Comparison of ENCODE assay signal across 11 cellular contexts in the genomic region with DNA sequence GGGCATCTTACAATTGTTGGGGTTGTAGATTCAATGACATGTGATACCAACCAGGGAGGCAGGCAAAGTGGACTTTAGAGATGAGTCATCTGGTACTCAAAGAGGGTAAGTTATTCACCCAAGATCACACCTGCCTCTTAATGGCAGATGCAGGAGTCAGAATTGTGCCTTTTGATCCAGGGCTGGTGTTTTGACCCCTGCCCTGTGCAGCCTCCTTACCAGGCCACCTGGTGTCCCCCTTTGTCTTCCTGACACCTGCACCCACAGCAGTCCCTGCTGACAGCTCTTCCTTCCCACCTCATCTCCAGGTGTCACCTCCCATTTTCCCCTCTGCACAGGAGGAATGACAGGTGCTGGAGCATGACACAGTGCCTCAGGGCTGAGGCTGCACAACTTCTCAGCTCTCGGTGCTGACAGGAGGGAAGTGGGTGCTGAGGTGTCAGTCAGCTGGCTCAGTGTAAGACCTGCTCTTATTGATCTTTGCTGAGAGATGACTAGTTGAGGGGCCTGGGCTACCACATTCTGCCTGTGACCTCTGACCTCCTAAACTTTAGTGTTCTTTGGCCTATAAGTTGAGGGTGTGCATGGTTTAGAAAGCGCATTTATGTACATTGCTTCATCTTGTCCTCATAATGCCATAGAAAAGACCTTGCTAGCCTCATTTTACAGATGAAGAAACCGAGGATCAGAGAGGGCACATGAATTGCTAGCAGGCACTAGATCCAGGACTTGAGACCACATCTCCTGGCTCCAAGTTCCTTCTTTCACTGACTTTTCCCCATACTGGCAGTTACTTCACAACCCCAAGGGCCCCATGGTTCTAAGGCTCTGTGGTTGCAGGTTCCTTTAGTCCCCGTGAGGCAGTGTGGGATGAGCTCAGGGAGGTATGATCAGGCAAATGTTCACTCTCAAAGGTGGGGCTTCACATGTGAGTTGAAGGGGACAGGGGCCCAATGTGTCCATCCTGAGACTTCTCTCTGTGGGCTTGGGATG. TPM values are rescaled to one million over a fixed set of nuclear protein-coding genes. Genes with fewer than 3 reads are reported as not detected.
DNase-seq lines count a peak whose midpoint lies in the region; ATAC-seq, FAIRE-seq and TF ChIP-seq lines count a peak whose summit lies in the region.
"Had no signal": no experiment of that assay in that cellular context is flagged by ENCODE, and none has a peak within 500 bp of the region (broad histone marks: within the 10 kb centered on the region; RNA-seq: fewer than 3 reads in every experiment).

No MANE protein-coding gene starts in this region.

- intact Hi-C loops in GM12878 (cut with micrococcal nuclease; ENCODE audit: unreplicated experiment) = no loop called here

- no peaks in the 10 kb centered on the region for H3K9me3 ChIP-seq in GM12878 (replicated peaks; ENCODE audit: control insufficient read depth, insufficient read depth, low read length)
- H3K9me3 ChIP-seq: tibial nerve had no signal

- peak overlapping the region; percentile 83 for H3K4me2 ChIP-seq in GM12878 (ENCODE audit: control insufficient read depth, insufficient read depth)
- H3K4me2 ChIP-seq in GM23338 = no peak overlapping the region

- 0 out of 2 replicates have a peak overlapping the region, but pooled peaks have one; percentile 11 for H3K9ac ChIP-seq in GM12878 (ENCODE audit: control insufficient read depth, insufficient read depth, low read length)
- H3K9ac ChIP-seq: parathyroid adenoma had no signal

- H3K4me3 ChIP-seq in GM12878 (no peak overlapping the region), GM23338 (no peak overlapping the region)
- H3K4me3 ChIP-seq: tibial nerve had no signal

- no peak overlapping the region for H3K27ac Mint-ChIP-seq in GM23338
- H3K27ac Mint-ChIP-seq: WTC11 had no signal

- no TSS peak for BruUV-seq in GM12878 (replicated peaks; lab: Mats Ljungman, UMichigan)

- TF ChIP-seq CTCF in GM12878 (IDR thresholded peaks at IDR 0.05 in 2 of 3, conservative IDR thresholded peaks at IDR 0.05 in 1 of 3; ENCODE audit: control insufficient read depth in 2 of 3, extremely low read depth in 1 of 3, insufficient read depth in 1 of 3, low read depth in 3 of 3, low read length in 3 of 3) (peak in 2 of 3 experiments; percentile 4 to 27; a peak in 2 of 6 replicates), GM23338 (conservative IDR thresholded peaks at IDR 0.05; ENCODE audit: low read depth in 2 of 2) (peak in 1 of 2 experiments; percentile 46; a peak in 2 of 4 replicates)

- POLR2A ChIA-PET in GM12878 (lab: Charles Lee) = interaction anchor here (0.6 to 2.2 kb wide), 5 partner anchors 8 to 45 kb away, joined by 3 to 8 read pairs (median 4); no protein-coding TSS in a partner anchor

- ATAC-seq in GM18498 (IDR thresholded peaks at IDR 0.05; ENCODE audit: unreplicated experiment) (peak; percentile 83), GM21528 (IDR thresholded peaks at IDR 0.05; ENCODE audit: low FRiP score, unreplicated experiment) (peak; percentile 57), HG03571 (IDR thresholded peaks at IDR 0.05; ENCODE audit: unreplicated experiment) (peak; percentile 87), GM12878 (peak; percentile 91), GM23338 (no peak)
- ATAC-seq: WTC11 had no signal

- H3K79me2 ChIP-seq in GM12878 (ENCODE audit: control insufficient read depth, insufficient read depth, low read length) (no peaks in the 10 kb centered on the region), GM23338 (replicated peaks; ENCODE audit: insufficient read depth) (no peaks in the 10 kb centered on the region)
- H3K79me2 ChIP-seq: parathyroid adenoma had no signal

- H3K36me3 ChIP-seq in GM12878 (ENCODE audit: control insufficient read depth in 2 of 2, insufficient read depth in 2 of 2, low read length in 1 of 2) (no peaks in the 10 kb centered on the region; a peak in 1 of 4 replicates), GM23338 (ENCODE audit: insufficient read depth) (no peaks in the 10 kb centered on the region)
- H3K36me3 ChIP-seq: tibial nerve had no signal

- H3K27ac ChIP-seq in GM12878 (ENCODE audit: control insufficient read depth, insufficient read depth) (peak overlapping the region; percentile 35), GM23338 (ENCODE audit: low read depth) (no peak overlapping the region)
- H3K27ac ChIP-seq: parathyroid adenoma, tibial nerve had no signal

- H2AFZ ChIP-seq in GM12878 (ENCODE audit: control insufficient read depth, low read depth, low read length) (no peak overlapping the region; the same call in 1 of the 2 replicates), GM23338 (no peak overlapping the region)
- H2AFZ ChIP-seq: parathyroid adenoma had no signal

- H3K4me3 Mint-ChIP-seq in GM23338 = no peak overlapping the region
- H3K4me3 Mint-ChIP-seq: WTC11 had no signal

- H3K9me2 ChIP-seq in GM23338 (ENCODE audit: insufficient read depth) = no peaks in the 10 kb centered on the region

- H3K36me3 Mint-ChIP-seq in GM23338 (ENCODE audit: low read depth) = no peaks in the 10 kb centered on the region
- H3K36me3 Mint-ChIP-seq: WTC11 had no signal

- no peak for FAIRE-seq in GM12878 (lab: Jason Lieb, UNC)

- peaks cover 7% of the 10 kb centered on the region for H3K4me1 Mint-ChIP-seq in GM23338

- H3K9me3 Mint-ChIP-seq in GM23338 = no peaks in the 10 kb centered on the region
- H3K9me3 Mint-ChIP-seq: WTC11 had no signal

- TF ChIP-seq RAD21 in GM12878 (IDR thresholded peaks at IDR 0.05; ENCODE audit: insufficient read depth, low read depth, low read length) = no peak

- H3K27me3 Mint-ChIP-seq in GM23338 (ENCODE audit: insufficient read depth, low read depth, poor library complexity) = peaks cover 9% of the 10 kb centered on the region

- CTCF ChIA-PET in GM12878 (lab: Yijun Ruan, JAX) = interaction anchor here (0.9 to 3.2 kb wide), 6 partner anchors 10 to 423 kb away, joined by 3 to 9 read pairs (median 4); no protein-coding TSS in a partner anchor

- no peak for TF ChIP-seq POLR2A in GM12878 (IDR thresholded peaks at IDR 0.05; ENCODE audit: low read depth, low read length)

- WGBS in GM12878 (ENCODE audit: insufficient coverage, insufficient replicate concordance, low lambda C conversion rate, missing lambda C conversion rate) = 37% methylated on average over 4 of the region's 4 CpGs

- DNase-seq in GM12878 (ENCODE audit: low read depth, low spot score) (peak; percentile 54), NCI-H82 (lab: John Stamatoyannopoulos, UW) (no peak), DMS114 treated with DMSO at 0.1 percent for 48 hours (lab: John Stamatoyannopoulos, UW; ENCODE audit: unreplicated experiment) (no peak), hypothalamus (lab: John Stamatoyannopoulos, UW) (no peak), GM23338 (ENCODE audit: low spot score) (no peak)

- H3K27me3 ChIP-seq in GM12878 (replicated peaks in 1 of 2; ENCODE audit: control insufficient read depth in 2 of 2, insufficient read depth in 2 of 2, low read length in 1 of 2) (no peaks in the 10 kb centered on the region), GM23338 (ENCODE audit: insufficient read depth) (no peaks in the 10 kb centered on the region)
- H3K27me3 ChIP-seq: tibial nerve had no signal

- TF ChIP-seq EP300 in GM12878 (IDR thresholded peaks at IDR 0.05; ENCODE audit: borderline replicate concordance in 1 of 2, control insufficient read depth in 1 of 2, low read depth in 2 of 2, low read length in 2 of 2) = 0 out of 4 replicates have a peak, but pooled peaks of 1 of the 2 experiments have one; percentile 40

- RAD21 ChIA-PET in GM12878 (lab: Charles Lee; ENCODE audit: unreplicated experiment) = interaction anchor here (0.5 to 16.9 kb wide), 4 partner anchors 9 to 422 kb away, joined by 3 to 278 read pairs (median 4); partner anchors contain the start of gene CACNA1E

- SMC1A ChIA-PET in GM12878 (lab: Charles Lee; ENCODE audit: uncharacterized antibody, unreplicated experiment) = interaction anchor here (0.8 to 4.5 kb wide), 9 partner anchors 10 to 162 kb away, joined by 3 to 24 read pairs (median 4); partner anchors contain the start of gene CACNA1E

- H4K20me1 ChIP-seq in GM12878 (ENCODE audit: control insufficient read depth, insufficient read depth) (no peaks in the 10 kb centered on the region), GM23338 (replicated peaks; ENCODE audit: insufficient read depth) (no peaks in the 10 kb centered on the region)

- H3K4me1 ChIP-seq in GM12878 (ENCODE audit: control insufficient read depth, insufficient read depth, low read length) (peaks cover 18% of the 10 kb centered on the region), GM23338 (ENCODE audit: insufficient read depth) (no peaks in the 10 kb centered on the region)
- H3K4me1 ChIP-seq: parathyroid adenoma, tibial nerve had no signal

- H3F3A ChIP-seq in GM23338 (replicated peaks; ENCODE audit: low read depth) = no peaks in the 10 kb centered on the region

- in situ Hi-C loops in GM12878 (cut with MboI) = no loop called here

TF ChIP-seq in GM23338, 12 proteins besides CTCF, POLR2A, EP300 and RAD21 (continues in another document):
- TF ChIP-seq ZNF331 (CRISPR knock-in tag; IDR thresholded peaks at IDR 0.05; ENCODE audit: low read depth) (no peak), EZH2phosphoT487 (IDR thresholded peaks at IDR 0.05; ENCODE audit: unreplicated experiment) (no peak), STAT1 (IDR thresholded peaks at IDR 0.05; ENCODE audit: unreplicated experiment) (no peak), ZNF114 (CRISPR knock-in tag; IDR thresholded peaks at IDR 0.05) (no peak), JUNB (IDR thresholded peaks at IDR 0.05; ENCODE audit: unreplicated experiment) (no peak), POLR2AphosphoS5 (IDR thresholded peaks at IDR 0.05; ENCODE audit: low read depth) (no peak)

RNA-seq across cellular contexts. Expression of gene CACNA1E, which starts 31.3 kb away (rescaled TPM):
- total RNA-seq in GM12878 (2013; cell fraction: nucleolus; rRNA removed) = 378 and 432 TPM in 2 replicates
- total RNA-seq in GM12878 (2014; rRNA removed) (12.9 TPM in 2 replicates), GM12878 (2014; rRNA removed; fragmentation: Illumina TruSeq; extraction: Trizol) (6.4 and 7.4 TPM in 2 replicates), GM12878 (2021) (19.4 and 22.0 TPM in 2 replicates)
- polyA plus RNA-seq in GM12878 (2011; ENCODE audit: low read depth) = 3.4 TPM
- polyA plus RNA-seq in GM12878 (2011; rRNA removed) (13.6 and 20.5 TPM in 2 replicates), GM12878 (2014; fragmentation: Illumina TruSeq; extraction: Trizol) (5.1 and 5.7 TPM in 2 replicates), GM12878 (2014; fragmentation: Nextera tagmentation; extraction: Ambion mirVana) (1 to 10 TPM in 1 of 2 experiments, under 1 TPM in 1; 0.57 to 1.7 TPM), GM12878 (2014; rRNA removed) (10.2 and 10.3 TPM in 2 replicates), GM12878 (2016; fragmentation: Nextera tagmentation; extraction: Ambion mirVana) (1 to 10 TPM; 7.8 to 9.1 TPM), GM23338 (2016; fragmentation: Nextera tagmentation; extraction: Ambion mirVana) (0.12 and 0.32 TPM in 2 replicates)
- polyA plus RNA-seq in GM12878 (2011; cell fraction: cytosol; rRNA removed) = 12.0 and 12.8 TPM in 2 replicates
- polyA plus RNA-seq in GM12878 (2011; cell fraction: nucleus; rRNA removed) = 112 and 120 TPM in 2 replicates
- polyA plus RNA-seq in GM12878 (2012) = 6.3 and 6.5 TPM in 2 replicates
- polyA minus RNA-seq in GM12878 (2011; rRNA and poly(A)+ RNA removed) = 83.5 and 100 TPM in 2 replicates
- polyA minus RNA-seq in GM12878 (2011; cell fraction: cytosol; rRNA and poly(A)+ RNA removed) = 12.8 and 16.5 TPM in 2 replicates
- 82.6 and 113 TPM in 2 replicates for polyA minus RNA-seq in GM12878 (2011; cell fraction: nucleus; rRNA and poly(A)+ RNA removed)
- 1.1 and 2.0 TPM in 2 replicates for total RNA-seq in GM23338 (2014; rRNA removed; shearing (Covaris generic))
- total RNA-seq: tibial nerve had no signal
